ENCODE assay signal across 29 cellular contexts in genomic region chr18:76260941-76261472, GRCh38.
DNase-seq lines count a peak whose midpoint lies in the region; ATAC-seq and TF ChIP-seq lines count a peak whose summit lies in the region.
"Had no signal": no experiment of that assay in that cellular context is flagged by ENCODE, and none has a peak within 500 bp of the region (broad histone marks: within the 10 kb centered on the region; RNA-seq: fewer than 3 reads in every experiment).

No MANE protein-coding gene starts in this region.

- BruUV-seq in Panc1 (replicated peaks; lab: Mats Ljungman, UMichigan) (no TSS peak), PC-9 (replicated peaks; lab: Mats Ljungman, UMichigan) (no TSS peak)

- H3K4me2 ChIP-seq in PC-9 = no peak overlapping the region

- H2AFZ ChIP-seq in neuron (ENCODE audit: low read depth, low read length) = peak overlapping the region; percentile 28
- no peak overlapping the region for H2AFZ ChIP-seq in PC-9

- in situ Hi-C loops in Panc1 (cut with HindIII; ENCODE audit: low pct_unique_long_range_greater_than_20kb, low sequenced_read_pairs) (no loop called here), transverse colon (cut with MboI; ENCODE audit: low pct_ligation_motif_present in 1 of 4, low pct_unique_long_range_greater_than_20kb in 1 of 4, low sequenced_read_pairs in 3 of 4) (no loop called here)

- WGBS in testis, 2 donors = 46 to 50% methylated on average over 16 of the region's 16 CpGs
- WGBS in transverse colon (ENCODE audit: low coverage in 1 of 2), 2 donors = 75 to 86% methylated on average over 13 to 16 of the region's 16 CpGs

- no peaks in the 10 kb centered on the region for H3K36me3 ChIP-seq in Panc1 (ENCODE audit: control insufficient read depth, insufficient read depth, low read length)
- no peaks in the 10 kb centered on the region for H3K36me3 ChIP-seq in neuron (ENCODE audit: insufficient read depth, low read length)
- H3K36me3 ChIP-seq in testis (ENCODE audit: low read depth, missing control alignments) = no peaks in the 10 kb centered on the region
- no peaks in the 10 kb centered on the region for H3K36me3 ChIP-seq in transverse colon
- H3K36me3 ChIP-seq in PC-9 (ENCODE audit: low read depth) = no peaks in the 10 kb centered on the region
- H3K36me3 ChIP-seq: heart left ventricle, MG63, right atrium auricular region had no signal

- no peaks in the 10 kb centered on the region for H3K79me2 ChIP-seq in PC-9 (ENCODE audit: low read depth)

- TF ChIP-seq CTCF in Panc1 (IDR thresholded peaks at IDR 0.05) = no peak
- TF ChIP-seq CTCF in testis (IDR thresholded peaks at IDR 0.05) = no peak
- TF ChIP-seq CTCF in transverse colon (IDR thresholded peaks at IDR 0.05) = no peak
- TF ChIP-seq CTCF in PC-9 (conservative IDR thresholded peaks at IDR 0.05) = no peak

- H3K27me3 ChIP-seq in Panc1 (ENCODE audit: control insufficient read depth, insufficient read depth, low read length) (peaks cover 38% of the 10 kb centered on the region), neuron (ENCODE audit: insufficient read depth, low read length) (no peaks in the 10 kb centered on the region), testis (no peaks in the 10 kb centered on the region), transverse colon (no peaks in the 10 kb centered on the region), PC-9 (ENCODE audit: insufficient read depth, low read depth) (peaks cover 86% of the 10 kb centered on the region)
- H3K27me3 ChIP-seq: MG63, right atrium auricular region had no signal

- no peaks in the 10 kb centered on the region for H3K9me2 ChIP-seq in PC-9 (ENCODE audit: insufficient read depth)

- no peak for TF ChIP-seq EP300 in transverse colon (IDR thresholded peaks at IDR 0.05; ENCODE audit: low read depth)

- TF ChIP-seq POLR2A in testis (IDR thresholded peaks at IDR 0.05) = no peak
- no peak for TF ChIP-seq POLR2A in transverse colon (IDR thresholded peaks at IDR 0.05)

- H3K9me3 ChIP-seq in Panc1 (ENCODE audit: control insufficient read depth, insufficient read depth, low read depth, low read length) = no peaks in the 10 kb centered on the region
- H3K9me3 ChIP-seq in neuron (ENCODE audit: low read length) = no peaks in the 10 kb centered on the region
- no peaks in the 10 kb centered on the region for H3K9me3 ChIP-seq in testis
- no peaks in the 10 kb centered on the region for H3K9me3 ChIP-seq in transverse colon
- H3K9me3 ChIP-seq in PC-9 (ENCODE audit: insufficient read depth, low read depth) = no peaks in the 10 kb centered on the region
- H3K9me3 ChIP-seq: Caco-2, heart left ventricle, MG63, right atrium auricular region had no signal

- intact Hi-C loops in Panc1 (cut with micrococcal nuclease; ENCODE audit: unreplicated experiment) (no loop called here), testis (cut with DNase I; ENCODE audit: low total_unique reads) (loop anchor here (10.0 kb wide), 1 partner anchor 94 kb away; no protein-coding TSS in a partner anchor), transverse colon (cut with DNase I; ENCODE audit: low total_unique reads) (no loop called here), PC-9 (cut with micrococcal nuclease; ENCODE audit: unreplicated experiment) (no loop called here)

- H4K20me1 ChIP-seq in PC-9 (ENCODE audit: insufficient read depth) = no peaks in the 10 kb centered on the region

- DNase-seq in Panc1 (ENCODE audit: low read depth, low spot score) (no peak), globus pallidus (ENCODE audit: low spot score) (peak; percentile 37), testis (peak; percentile 36), transverse colon (no peak), PC-9 (no peak), NCI-H2227 (lab: John Stamatoyannopoulos, UW; ENCODE audit: unreplicated experiment) (no peak)
- DNase-seq: activated CD4-positive, alpha-beta memory T cell treated with anti-CD3 and anti-CD28 coated beads, Interleukin-2, amount 10 ng/mL, durations not matched to agents 7 days and 5 days; activated CD8-positive, alpha-beta memory T cell treated with anti-CD3 and anti-CD28 coated beads, Interleukin-2, amount 50 U/mL, for 48 hours; activated naive CD4-positive, alpha-beta T cell treated with anti-CD3 and anti-CD28 coated beads, Interleukin-2, amount 50 U/mL, for 16 hours; amniotic stem cell; Caco-2; effector CD8-positive, alpha-beta T cell; GDM1; HCEC 1CT; heart left ventricle; KBM-7; kidney glomerular epithelial cell; MG63; NCI-H1436; NCI-H2171; NCI-H526 treated with DMSO at 0.1 percent for 48 hours; stimulated activated CD4-positive, alpha-beta T cell treated with anti-CD3 and anti-CD28 coated beads, Interleukin-12 subunit alpha, Interleukin-12 subunit beta, amount 100 ng/mL, for 4 hours; stimulated activated CD4-positive, alpha-beta T cell treated with anti-CD3 and anti-CD28 coated beads, Interleukin-4, amount 100 ng/mL, for 1 hour; T-helper 1 cell had no signal

- H3K27ac ChIP-seq in Panc1 (ENCODE audit: low read length) (no peak overlapping the region), testis (peak overlapping the region; percentile 38 to 57), transverse colon (no peak overlapping the region), PC-9 (no peak overlapping the region)
- H3K27ac ChIP-seq: heart left ventricle, right atrium auricular region, RWPE1 had no signal

- POLR2A ChIA-PET in Panc1 (lab: Charles Lee) (no interaction called here), PC-9 (lab: Charles Lee; ENCODE audit: unreplicated experiment) (no interaction called here)

- CTCF ChIA-PET in Panc1 (lab: Charles Lee) (no interaction called here), PC-9 (lab: Charles Lee) (no interaction called here)

- H3K4me1 ChIP-seq in Panc1 (ENCODE audit: control insufficient read depth, insufficient read depth, low read length) = no peaks in the 10 kb centered on the region
- H3K4me1 ChIP-seq in neuron (ENCODE audit: insufficient read depth, low read length) = peaks cover 43% of the 10 kb centered on the region
- peaks cover 21% of the 10 kb centered on the region for H3K4me1 ChIP-seq in testis
- H3K4me1 ChIP-seq in transverse colon = peaks cover 0 to 24% (median 2%) of the 10 kb centered on the region in 4 donors
- no peaks in the 10 kb centered on the region for H3K4me1 ChIP-seq in PC-9 (replicated peaks; ENCODE audit: insufficient read depth)
- H3K4me1 ChIP-seq: Caco-2, right atrium auricular region had no signal

- no peak overlapping the region for H3K4me3 ChIP-seq in Panc1 (ENCODE audit: low read depth in 2 of 2, low read length in 2 of 2)
- no peak overlapping the region for H3K4me3 ChIP-seq in neuron (ENCODE audit: low read length)
- no peak overlapping the region for H3K4me3 ChIP-seq in testis
- H3K4me3 ChIP-seq in transverse colon = no peak overlapping the region
- H3K4me3 ChIP-seq in PC-9 = no peak overlapping the region
- H3K4me3 ChIP-seq: heart left ventricle, lung, MG63, right atrium auricular region had no signal

- ATAC-seq in Panc1 = peak; percentile 35; the same call in 1 of the 2 replicates
- ATAC-seq: activated CD4-positive, CD25-positive, alpha-beta regulatory T cell treated with anti-CD3 and anti-CD28 coated beads, Interleukin-2, amount 50 U/mL, for 24 hours; heart left ventricle had no signal

- no peaks in the 10 kb centered on the region for H3F3A ChIP-seq in PC-9 (ENCODE audit: insufficient read depth, low read depth)

Comparison
In these comparisons a context has a peak if more than half of its experiments do, and no peak if none do; other contexts are left out.
1. DNase-seq: peak in globus pallidus (single experiment) and testis (single experiment); none in Panc1 (single experiment), transverse colon (single experiment), PC-9 (0 of 2) and NCI-H2227 (single experiment).
2. H3K27ac ChIP-seq: peak in testis (2 of 2); none in Panc1 (single experiment), transverse colon (0 of 4) and PC-9 (single experiment).